Comparison of ENCODE assay signal across 16 cellular contexts in genomic region chr12:29050503-29050902, GRCh38.
DNase-seq lines count a peak whose midpoint lies in the region; ATAC-seq, FAIRE-seq and TF ChIP-seq lines count a peak whose summit lies in the region.
"Had no signal": no experiment of that assay in that cellular context is flagged by ENCODE, and none has a peak within 500 bp of the region (broad histone marks: within the 10 kb centered on the region; RNA-seq: fewer than 3 reads in every experiment).

No MANE protein-coding gene starts in this region.

- H3K4me3 Mint-ChIP-seq in activated naive CD4-positive, alpha-beta T cell treated with anti-CD3 and anti-CD28 coated beads for 36 hours, result no peak overlapping the region
- no peak overlapping the region for H3K4me3 Mint-ChIP-seq in neural progenitor cell
- H3K4me3 Mint-ChIP-seq: activated naive CD4-positive, alpha-beta T cell treated with anti-CD3 and anti-CD28 coated beads, Interleukin-2, amount 50 U/mL, for 24 hours had no signal

- FAIRE-seq in HepG2 (lab: Jason Lieb, UNC), result no peak
- FAIRE-seq: pancreas, urothelium cell line had no signal

- H3K4me1 ChIP-seq in neural progenitor cell, result no peaks in the 10 kb centered on the region
- no peaks in the 10 kb centered on the region for H3K4me1 ChIP-seq in HepG2 (ENCODE audit: insufficient read depth, low read length)
- H3K4me1 ChIP-seq in upper lobe of right lung, result no peaks in the 10 kb centered on the region
- H3K4me1 ChIP-seq: pancreas had no signal

- H2AFZ ChIP-seq in neural progenitor cell (replicated peaks), result no peak overlapping the region
- no peak overlapping the region for H2AFZ ChIP-seq in HepG2 (ENCODE audit: low read length)
- H2AFZ ChIP-seq: PC-9 had no signal

- H3K27ac Mint-ChIP-seq in activated naive CD4-positive, alpha-beta T cell treated with anti-CD3 and anti-CD28 coated beads for 36 hours, result no peak overlapping the region
- no peak overlapping the region for H3K27ac Mint-ChIP-seq in neural progenitor cell
- H3K27ac Mint-ChIP-seq: activated naive CD4-positive, alpha-beta T cell treated with anti-CD3 and anti-CD28 coated beads, Interleukin-2, amount 50 U/mL, for 24 hours had no signal

- TF ChIP-seq POLR2A in HepG2 (IDR thresholded peaks at IDR 0.05; ENCODE audit: insufficient read depth in 1 of 2, low read depth in 2 of 2, low read length in 2 of 2), result no peak

- TF ChIP-seq EP300 in HepG2 (IDR thresholded peaks at IDR 0.05; ENCODE audit: low read depth in 2 of 2, low read length in 2 of 2) (no peak), HepG2 (CRISPR knock-in tag; IDR thresholded peaks at IDR 0.05; ENCODE audit: borderline replicate concordance) (no peak)

- no peaks in the 10 kb centered on the region for H3K4me1 Mint-ChIP-seq in activated naive CD4-positive, alpha-beta T cell treated with anti-CD3 and anti-CD28 coated beads for 36 hours (ENCODE audit: low read depth)
- no peaks in the 10 kb centered on the region for H3K4me1 Mint-ChIP-seq in neural progenitor cell
- H3K4me1 Mint-ChIP-seq: activated naive CD4-positive, alpha-beta T cell treated with anti-CD3 and anti-CD28 coated beads, Interleukin-2, amount 50 U/mL, for 24 hours had no signal

- no peaks in the 10 kb centered on the region for H3K9me3 Mint-ChIP-seq in activated naive CD4-positive, alpha-beta T cell treated with anti-CD3 and anti-CD28 coated beads for 36 hours
- H3K9me3 Mint-ChIP-seq in neural progenitor cell, result no peaks in the 10 kb centered on the region
- H3K9me3 Mint-ChIP-seq: activated naive CD4-positive, alpha-beta T cell treated with anti-CD3 and anti-CD28 coated beads, Interleukin-2, amount 50 U/mL, for 24 hours had no signal

- WGBS in HepG2 (ENCODE audit: low lambda C conversion rate), result 1% methylated on average over 3 of the region's 3 CpGs

- H3K79me2 ChIP-seq in neural progenitor cell (ENCODE audit: low read depth) (no peaks in the 10 kb centered on the region), HepG2 (ENCODE audit: insufficient read depth, low read length) (no peaks in the 10 kb centered on the region)

- no peak overlapping the region for H3K4me2 ChIP-seq in neural progenitor cell
- no peak overlapping the region for H3K4me2 ChIP-seq in HepG2 (ENCODE audit: low read depth, low read length)
- H3K4me2 ChIP-seq: PC-9 had no signal

- H3K36me3 ChIP-seq in neural progenitor cell (no peaks in the 10 kb centered on the region), HepG2 (replicated peaks in 1 of 2; ENCODE audit: control insufficient read depth in 1 of 2, insufficient read depth in 2 of 2, low read length in 2 of 2) (no peaks in the 10 kb centered on the region), upper lobe of right lung (no peaks in the 10 kb centered on the region)
- H3K36me3 ChIP-seq: pancreas had no signal

- in situ Hi-C loops in HepG2 (cut with HindIII; ENCODE audit: extremely low pct_ligation_motif_present, low pct_unique_long_range_greater_than_20kb), result no loop called here

- intact Hi-C loops in activated naive CD4-positive, alpha-beta T cell treated with anti-CD3 and anti-CD28 coated beads for 36 hours (cut with micrococcal nuclease), result no loop called here
- intact Hi-C loops in HepG2 (cut with micrococcal nuclease; ENCODE audit: unreplicated experiment), result no loop called here
- intact Hi-C loops in upper lobe of right lung (cut with DNase I), result no loop called here

- TF ChIP-seq CTCF in neural progenitor cell (IDR thresholded peaks at IDR 0.05), result no peak
- TF ChIP-seq CTCF in HepG2 (CRISPR knock-in tag; IDR thresholded peaks at IDR 0.05), result no peak
- TF ChIP-seq CTCF in upper lobe of right lung (IDR thresholded peaks at IDR 0.05), result no peak

- no peaks in the 10 kb centered on the region for H4K20me1 ChIP-seq in neural progenitor cell (ENCODE audit: low read depth)
- no peaks in the 10 kb centered on the region for H4K20me1 ChIP-seq in HepG2 (ENCODE audit: insufficient read depth, low read length)

- H3K27ac ChIP-seq in neural progenitor cell (no peak overlapping the region), HepG2 (ENCODE audit: extremely low read length, insufficient read depth, low read length) (no peak overlapping the region), upper lobe of right lung (no peak overlapping the region)
- H3K27ac ChIP-seq: pancreas, PC-9 had no signal

- H3K9ac ChIP-seq in neural progenitor cell (no peak overlapping the region), HepG2 (ENCODE audit: insufficient read depth, low read depth, low read length) (no peak overlapping the region)

- DNase-seq in activated naive CD4-positive, alpha-beta T cell treated with anti-CD3 and anti-CD28 coated beads for 36 hours, result no peak
- no peak for DNase-seq in neural progenitor cell (ENCODE audit: low spot score)
- DNase-seq in HepG2 (ENCODE audit: low spot score), result no peak
- DNase-seq in upper lobe of right lung, result no peak
- DNase-seq: activated CD8-positive, alpha-beta memory T cell treated with anti-CD3 and anti-CD28 coated beads for 24 hours; DMS79; KG1; mammary epithelial cell; pancreas; PC-9 had no signal

- no peaks in the 10 kb centered on the region for H3K27me3 ChIP-seq in neural progenitor cell
- no peaks in the 10 kb centered on the region for H3K27me3 ChIP-seq in HepG2 (ENCODE audit: control insufficient read depth in 1 of 2, insufficient read depth in 2 of 2, low read length in 2 of 2)
- no peaks in the 10 kb centered on the region for H3K27me3 ChIP-seq in upper lobe of right lung
- H3K27me3 ChIP-seq: pancreas had no signal

- H3K27me3 Mint-ChIP-seq in activated naive CD4-positive, alpha-beta T cell treated with anti-CD3 and anti-CD28 coated beads for 36 hours (ENCODE audit: low read depth), result no peaks in the 10 kb centered on the region
- H3K27me3 Mint-ChIP-seq in neural progenitor cell (ENCODE audit: insufficient read depth, low read depth), result no peaks in the 10 kb centered on the region

- CTCF ChIA-PET in activated naive CD4-positive, alpha-beta T cell treated with anti-CD3 and anti-CD28 coated beads for 36 hours (lab: Charles Lee), result no interaction called here
- CTCF ChIA-PET in HepG2 (lab: Yijun Ruan, JAX; ENCODE audit: low intra/inter-chr PET ratio, low total read pairs), result no interaction called here

- BruUV-seq in HepG2 (replicated peaks; lab: Mats Ljungman, UMichigan), result no TSS peak

- POLR2A ChIA-PET in HepG2 (lab: Yijun Ruan, JAX), result no interaction called here

- ATAC-seq in GM18498 (IDR thresholded peaks at IDR 0.05; ENCODE audit: unreplicated experiment) (peak; percentile 89), GM19468 (IDR thresholded peaks at IDR 0.05; ENCODE audit: extremely low read depth, unreplicated experiment) (peak; percentile 48), HG02885 (IDR thresholded peaks at IDR 0.05; ENCODE audit: poor library complexity, unreplicated experiment) (peak; percentile 88), HG03571 (IDR thresholded peaks at IDR 0.05; ENCODE audit: unreplicated experiment) (peak; percentile 70), HepG2 (no peak), upper lobe of right lung (no peak)
- ATAC-seq: pancreas had no signal

- H3K36me3 Mint-ChIP-seq in activated naive CD4-positive, alpha-beta T cell treated with anti-CD3 and anti-CD28 coated beads for 36 hours (ENCODE audit: low read depth), result no peaks in the 10 kb centered on the region
- H3K36me3 Mint-ChIP-seq in neural progenitor cell, result no peaks in the 10 kb centered on the region
- H3K36me3 Mint-ChIP-seq: activated naive CD4-positive, alpha-beta T cell treated with anti-CD3 and anti-CD28 coated beads, Interleukin-2, amount 50 U/mL, for 24 hours had no signal

- no peaks in the 10 kb centered on the region for H3K9me3 ChIP-seq in neural progenitor cell (ENCODE audit: low read depth)
- H3K9me3 ChIP-seq in HepG2 (ENCODE audit: low read length), result no peaks in the 10 kb centered on the region; the same call in 1 of the 2 replicates
- H3K9me3 ChIP-seq in upper lobe of right lung, result no peaks in the 10 kb centered on the region
- H3K9me3 ChIP-seq: pancreas had no signal

- H3F3A ChIP-seq in neural progenitor cell (ENCODE audit: low read depth), result no peaks in the 10 kb centered on the region

- no peak for TF ChIP-seq RAD21 in HepG2 (CRISPR knock-in tag; IDR thresholded peaks at IDR 0.05)

- no peak overlapping the region for H3K4me3 ChIP-seq in neural progenitor cell
- no peak overlapping the region for H3K4me3 ChIP-seq in HepG2 (replicated peaks in 1 of 3; ENCODE audit: insufficient read depth in 1 of 3, low read depth in 2 of 3, low read length in 3 of 3)
- H3K4me3 ChIP-seq in upper lobe of right lung, result no peak overlapping the region
- H3K4me3 ChIP-seq: pancreas, PC-9 had no signal

TF ChIP-seq in HepG2, 621 proteins besides CTCF, POLR2A, EP300 and RAD21:
- no peak for TF ChIP-seq HNF4A (CRISPR knock-in tag; IDR thresholded peaks at IDR 0.05)
- TF ChIP-seq BHLHE40 (IDR thresholded peaks at IDR 0.05; ENCODE audit: low read length), result no peak
- TF ChIP-seq, protein P1, sequence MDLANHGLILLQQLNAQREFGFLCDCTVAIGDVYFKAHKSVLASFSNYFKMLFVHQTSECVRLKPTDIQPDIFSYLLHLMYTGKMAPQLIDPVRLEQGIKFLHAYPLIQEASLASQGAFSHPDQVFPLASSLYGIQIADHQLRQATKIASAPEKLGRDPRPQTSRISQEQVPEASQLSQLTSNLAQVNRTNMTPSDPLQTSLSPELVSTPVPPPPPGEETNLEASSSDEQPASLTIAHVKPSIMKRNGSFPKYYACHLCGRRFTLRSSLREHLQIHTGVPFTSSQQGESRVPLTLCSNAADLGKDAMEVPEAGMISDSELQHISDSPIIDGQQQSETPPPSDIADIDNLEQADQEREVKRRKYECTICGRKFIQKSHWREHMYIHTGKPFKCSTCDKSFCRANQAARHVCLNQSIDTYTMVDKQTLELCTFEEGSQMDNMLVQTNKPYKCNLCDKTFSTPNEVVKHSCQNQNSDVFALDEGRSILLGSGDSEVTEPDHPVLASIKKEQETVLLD (CRISPR knock-in tag; IDR thresholded peaks at IDR 0.05; ENCODE audit: low read depth), result no peak
- TF ChIP-seq ZMYM4 (CRISPR knock-in tag; IDR thresholded peaks at IDR 0.05), result no peak
- TF ChIP-seq IKZF1 (IDR thresholded peaks at IDR 0.05), result no peak
- no peak for TF ChIP-seq TCF7L2 (IDR thresholded peaks at IDR 0.05; ENCODE audit: low read depth, low read length)
- no peak for TF ChIP-seq IRF9 (CRISPR knock-in tag; IDR thresholded peaks at IDR 0.05; ENCODE audit: borderline replicate concordance)
- no peak for TF ChIP-seq NFKBIZ (CRISPR knock-in tag; IDR thresholded peaks at IDR 0.05)
- TF ChIP-seq ZNF121 (CRISPR knock-in tag; IDR thresholded peaks at IDR 0.05), result no peak
- no peak for TF ChIP-seq ZFX (CRISPR knock-in tag; IDR thresholded peaks at IDR 0.05; ENCODE audit: low read depth)
- no peak for TF ChIP-seq PHF20 (CRISPR knock-in tag; IDR thresholded peaks at IDR 0.05)
- TF ChIP-seq RFXAP (CRISPR knock-in tag; IDR thresholded peaks at IDR 0.05; ENCODE audit: borderline replicate concordance), result no peak
TF ChIP-seq in HepG2: peak in this region for 0.

Comparison
In these comparisons a context has a peak if more than half of its experiments do, and no peak if none do; other contexts are left out.
1. ATAC-seq: peak in GM18498 (single experiment), GM19468 (single experiment), HG02885 (single experiment) and HG03571 (single experiment); none in HepG2 (single experiment) and upper lobe of right lung (single experiment).